ENCODE assay signal across 20 cellular contexts in genomic region chr4:89171176-89171575, GRCh38. TPM values are rescaled to one million over a fixed set of nuclear protein-coding genes. Genes with fewer than 3 reads are reported as not detected.
DNase-seq lines count a peak whose midpoint lies in the region; ATAC-seq and TF ChIP-seq lines count a peak whose summit lies in the region.
"Had no signal": no experiment of that assay in that cellular context is flagged by ENCODE, and none has a peak within 500 bp of the region (broad histone marks: within the 10 kb centered on the region; RNA-seq: fewer than 3 reads in every experiment).

No MANE protein-coding gene starts in this region.

- in situ Hi-C loops in SK-MEL-5 (cut with HindIII; ENCODE audit: low pct_unique_long_range_greater_than_20kb, low sequenced_read_pairs) = no loop called here

- ATAC-seq in left lung = no peak
- ATAC-seq: GM12878, PC-3, Right ventricle myocardium inferior had no signal

- no peaks in the 10 kb centered on the region for H3K36me3 ChIP-seq in left lung
- no peaks in the 10 kb centered on the region for H3K36me3 ChIP-seq in Peyer's patch
- H3K36me3 ChIP-seq: BE2C, HAP-1, SJCRH30 had no signal

- DNase-seq in DMS 273 (lab: John Stamatoyannopoulos, UW; ENCODE audit: unreplicated experiment) = peak; percentile 8
- DNase-seq in DMS 273 treated with DMSO at 0.1 percent for 48 hours (lab: John Stamatoyannopoulos, UW) = no peak
- peak; percentile 72 for DNase-seq in COLO829 (ENCODE audit: low spot score)
- peak; percentile 50 for DNase-seq in SK-MEL-5 (ENCODE audit: low read depth, low spot score)
- peak; percentile 85 for DNase-seq in foreskin melanocyte
- DNase-seq in left lung = no peak
- no peak for DNase-seq in Peyer's patch
- DNase-seq: BE2C, DMS53, GOT3, HFFc6, KBM-7, MV-4-11, NCI-H1694 treated with DMSO at 0.1 percent for 48 hours, PC-3, SJCRH30 had no signal

- no peak for TF ChIP-seq POLR2A in Peyer's patch (IDR thresholded peaks at IDR 0.05)

- H3K4me1 ChIP-seq in left lung = no peaks in the 10 kb centered on the region
- no peaks in the 10 kb centered on the region for H3K4me1 ChIP-seq in Peyer's patch
- H3K4me1 ChIP-seq: BE2C, SJCRH30 had no signal

- TF ChIP-seq CTCF in left lung (IDR thresholded peaks at IDR 0.05) (no peak), Peyer's patch (IDR thresholded peaks at IDR 0.05) (no peak)

- no peaks in the 10 kb centered on the region for H3K27me3 ChIP-seq in left lung
- H3K27me3 ChIP-seq in Peyer's patch = no peaks in the 10 kb centered on the region
- H3K27me3 ChIP-seq: SJCRH30 had no signal

- H3K9me3 ChIP-seq in left lung = no peaks in the 10 kb centered on the region
- no peaks in the 10 kb centered on the region for H3K9me3 ChIP-seq in Peyer's patch
- H3K9me3 ChIP-seq: BE2C, HAP-1, SJCRH30 had no signal

- intact Hi-C loops in left lung (cut with DNase I) = no loop called here

- no peak overlapping the region for H3K4me3 ChIP-seq in left lung
- no peak overlapping the region for H3K4me3 ChIP-seq in Peyer's patch
- H3K4me3 ChIP-seq: GM12878, HAP-1, SJCRH30 had no signal

- H3K27ac ChIP-seq in left lung (no peak overlapping the region), Peyer's patch (no peak overlapping the region)
- H3K27ac ChIP-seq: 22Rv1, SJCRH30 had no signal

RNA-seq across cellular contexts. Expression of gene TIGD2, which starts 59.8 kb away (rescaled TPM):
- 15.2 and 15.9 TPM in 2 replicates for total RNA-seq in SK-MEL-5 (2014; rRNA removed; shearing (Covaris generic))
- polyA plus RNA-seq in SK-MEL-5 (2015; cell fraction: cytosol; rRNA removed) = 8.1 and 10.9 TPM in 2 replicates
- 10.2 and 11.5 TPM in 2 replicates for polyA plus RNA-seq in SK-MEL-5 (2015; cell fraction: nucleus; rRNA removed)
- total RNA-seq in left lung (1 to 10 TPM; 5.4 to 6.7 TPM), Peyer's patch (10 to 100 TPM; 12.4 to 17.7 (median 14.2) TPM)

Comparison
In these comparisons a context has a peak if more than half of its experiments do, and no peak if none do; other contexts are left out.
1. DNase-seq: peak in DMS 273 (single experiment), COLO829 (single experiment), SK-MEL-5 (single experiment) and foreskin melanocyte (single experiment); none in DMS 273 treated with DMSO at 0.1 percent for 48 hours (single experiment), left lung (0 of 2) and Peyer's patch (0 of 3).